ENCODE assay signal across 1 cellular context in genomic region chr1:244297616-244298015, GRCh38.
TF ChIP-seq lines count a peak whose summit lies in the region.

No MANE protein-coding gene starts in this region.

TF ChIP-seq in HepG2, 621 proteins besides CTCF, POLR2A, EP300 and RAD21 (continued from another document):
- TF ChIP-seq ARID4A (CRISPR knock-in tag; IDR thresholded peaks at IDR 0.05; ENCODE audit: borderline replicate concordance) (no peak), TCF7 (IDR thresholded peaks at IDR 0.05; ENCODE audit: low read depth) (no peak), FOXO4 (CRISPR knock-in tag; conservative IDR thresholded peaks at IDR 0.05) (no peak), MEIS1 (CRISPR knock-in tag; IDR thresholded peaks at IDR 0.05; ENCODE audit: borderline replicate concordance) (no peak), ZNF124 (CRISPR knock-in tag; IDR thresholded peaks at IDR 0.05) (no peak), THAP8 (CRISPR knock-in tag; IDR thresholded peaks at IDR 0.05; ENCODE audit: borderline replicate concordance) (no peak), ZNF83 (CRISPR knock-in tag; IDR thresholded peaks at IDR 0.05; ENCODE audit: borderline replicate concordance) (no peak)
